Comparison of ENCODE assay signal across 8 cellular contexts in the genomic region with DNA sequence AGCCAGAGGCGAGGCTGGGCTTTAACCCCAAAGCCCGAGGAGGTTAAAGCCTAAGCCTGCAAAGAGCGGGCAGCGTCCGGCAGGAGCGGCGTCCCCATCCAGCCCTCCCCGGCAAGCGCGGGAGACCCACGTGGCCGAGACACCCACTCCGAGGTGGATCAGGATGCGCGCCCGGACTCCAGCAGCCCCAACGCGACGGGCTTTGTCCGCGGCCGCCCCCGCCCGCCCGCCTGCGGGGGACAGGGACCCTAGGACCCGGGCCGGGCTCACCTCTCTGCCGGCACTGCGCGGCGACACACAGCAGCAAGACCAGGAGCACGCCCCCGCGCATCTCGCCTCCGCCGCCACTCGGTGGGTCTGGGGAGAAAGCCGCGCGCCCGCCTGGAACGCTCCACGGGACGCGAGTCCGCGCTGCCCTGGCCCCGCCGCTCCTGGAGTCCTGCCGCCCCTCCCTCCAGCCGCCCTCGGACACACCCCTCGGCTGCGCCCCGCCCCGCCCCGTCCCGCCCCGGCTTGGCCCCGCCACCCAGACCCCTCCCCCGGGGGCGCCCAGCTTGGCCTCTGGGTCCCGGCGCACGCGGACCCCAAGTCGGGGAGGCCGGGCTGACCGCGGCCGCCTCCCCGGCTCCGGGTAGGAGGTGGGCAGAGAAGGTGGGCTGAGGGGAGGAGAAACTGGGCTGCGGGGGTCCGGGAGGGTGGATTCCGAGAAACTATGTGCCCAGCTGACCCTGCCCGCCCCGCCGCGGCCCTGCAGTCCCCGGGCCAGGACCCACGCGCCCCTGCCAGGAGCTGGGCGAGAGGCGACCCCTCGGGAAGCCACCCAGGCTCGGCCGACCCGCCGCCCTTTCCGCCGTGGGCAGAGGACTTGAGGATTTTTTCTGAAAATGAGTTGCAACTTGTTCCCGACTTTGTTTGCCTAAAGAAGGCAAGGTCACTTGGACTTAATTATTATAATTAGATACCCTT. TPM values are rescaled to one million over a fixed set of nuclear protein-coding genes. Genes with fewer than 3 reads are reported as not detected.
DNase-seq lines count a peak whose midpoint lies in the region; TF ChIP-seq lines count a peak whose summit lies in the region.
"Had no signal": no experiment of that assay in that cellular context is flagged by ENCODE, and none has a peak within 500 bp of the region (broad histone marks: within the 10 kb centered on the region; RNA-seq: fewer than 3 reads in every experiment).

Gene LAMA1, minus strand, starts transcription at position 408 of the 966 bp plus-strand sequence. Its CDS starts 77 bp downstream, at position 331.

- peak within 1 kb of the TSS; percentile 65 for H3K4me3 Mint-ChIP-seq in activated naive CD8-positive, alpha-beta T cell treated with anti-CD3 and anti-CD28 coated beads for 36 hours

- H3K27me3 Mint-ChIP-seq in activated naive CD8-positive, alpha-beta T cell treated with anti-CD3 and anti-CD28 coated beads for 36 hours, result peaks cover 55% of the 10 kb centered on the region

- H3K9me3 Mint-ChIP-seq in activated naive CD8-positive, alpha-beta T cell treated with anti-CD3 and anti-CD28 coated beads for 36 hours, result peaks cover 4% of the 10 kb centered on the region

- no peaks in the 10 kb centered on the region for H3K36me3 Mint-ChIP-seq in activated naive CD8-positive, alpha-beta T cell treated with anti-CD3 and anti-CD28 coated beads for 36 hours

- no peak within 1 kb of the TSS for H3K27ac Mint-ChIP-seq in activated naive CD8-positive, alpha-beta T cell treated with anti-CD3 and anti-CD28 coated beads for 36 hours

- POLR2A ChIA-PET in HEK293T (lab: Yijun Ruan, JAX), result interaction anchor here (0.9 kb wide), 1 partner anchor 21 kb away, joined by 3 read pairs; no protein-coding TSS in a partner anchor

- WGBS in iPS DF 6.9 (ENCODE audit: insufficient coverage, insufficient read length), result no CpG with 5 or more reads among the region's 95 CpGs

- no peaks in the 10 kb centered on the region for H3K9me3 ChIP-seq in iPS DF 6.9 (ENCODE audit: control insufficient read depth, insufficient read depth, low read length)

- CTCF ChIA-PET in HEK293T (lab: Yijun Ruan, JAX), result no interaction called here

- no peak within 1 kb of the TSS for H3K27ac ChIP-seq in iPS DF 6.9 (ENCODE audit: low read length)
- H3K27ac ChIP-seq in skin epidermis, result no peak within 1 kb of the TSS

- H3K4me1 ChIP-seq in iPS DF 6.9 (ENCODE audit: control insufficient read depth, insufficient read depth, low read length), result no peaks in the 10 kb centered on the region

- H3K4me1 Mint-ChIP-seq in activated naive CD8-positive, alpha-beta T cell treated with anti-CD3 and anti-CD28 coated beads for 36 hours, result peaks cover 6% of the 10 kb centered on the region

- H3K4me3 ChIP-seq in iPS DF 6.9 (ENCODE audit: low read length) (peak within 1 kb of the TSS; percentile 86), skin epidermis (peak within 1 kb of the TSS; percentile 15 to 41 (median 31))

- no peaks in the 10 kb centered on the region for H3K36me3 ChIP-seq in iPS DF 6.9 (ENCODE audit: control insufficient read depth, insufficient read depth, low read length)

- DNase-seq in HEK293T (ENCODE audit: extremely low spot score), result peak; percentile 54
- DNase-seq in activated naive CD8-positive, alpha-beta T cell treated with anti-CD3 and anti-CD28 coated beads for 36 hours, result no peak
- DNase-seq in iPS DF 6.9 (ENCODE audit: low read depth, low spot score), result peak; percentile 27
- DNase-seq in NCI-H2029 (lab: John Stamatoyannopoulos, UW), result no peak
- no peak for DNase-seq in GOT3 (lab: John Stamatoyannopoulos, UW)
- DNase-seq in GF-D8 (lab: John Stamatoyannopoulos, UW), result no peak

- H3K27me3 ChIP-seq in iPS DF 6.9 (ENCODE audit: control insufficient read depth, insufficient read depth, low read length), result no peaks in the 10 kb centered on the region; the same call in 1 of the 2 replicates

TF ChIP-seq in HEK293T, 16 proteins besides CTCF, POLR2A, EP300 and RAD21:
- TF ChIP-seq L3MBTL2 (conservative IDR thresholded peaks at IDR 0.05), result peak; percentile 57
- TF ChIP-seq ARNT (IDR thresholded peaks at IDR 0.05), result no peak

RNA-seq across cellular contexts. Expression of gene LAMA1, which starts in this region (rescaled TPM):
- total RNA-seq in activated naive CD8-positive, alpha-beta T cell treated with anti-CD3 and anti-CD28 coated beads for 36 hours, result not detected
- total RNA-seq: activated CD8-positive, alpha-beta memory T cell treated with anti-CD3 and anti-CD28 coated beads for 36 hours had no signal

Comparison
In these comparisons a context has a peak if more than half of its experiments do, and no peak if none do; other contexts are left out.
1. DNase-seq: peak in HEK293T (single experiment) and iPS DF 6.9 (single experiment); none in activated naive CD8-positive, alpha-beta T cell treated with anti-CD3 and anti-CD28 coated beads for 36 hours (single experiment), NCI-H2029 (single experiment), GOT3 (single experiment) and GF-D8 (single experiment).